Comparison of ENCODE assay signal across 16 cellular contexts in genomic region chr20:44693625-44694024, GRCh38. TPM values are rescaled to one million over a fixed set of nuclear protein-coding genes. Genes with fewer than 3 reads are reported as not detected.
DNase-seq lines count a peak whose midpoint lies in the region; ATAC-seq, FAIRE-seq and TF ChIP-seq lines count a peak whose summit lies in the region.
"Had no signal": no experiment of that assay in that cellular context is flagged by ENCODE, and none has a peak within 500 bp of the region (broad histone marks: within the 10 kb centered on the region; RNA-seq: fewer than 3 reads in every experiment).

No MANE protein-coding gene starts in this region.

- no peak overlapping the region for H3K14ac ChIP-seq in neuronal stem cell (ENCODE audit: low read length)

- TF ChIP-seq EP300 in K562 (IDR thresholded peaks at IDR 0.05; ENCODE audit: low read length) (no peak), tibial nerve (IDR thresholded peaks at IDR 0.05) (no peak)

- FAIRE-seq in K562 (lab: Jason Lieb, UNC), result no peak

- no peak overlapping the region for H4K91ac ChIP-seq in neuronal stem cell (ENCODE audit: low read depth, low read length, poor library complexity)

- peak overlapping the region; percentile 53 for H3K4me2 ChIP-seq in PC-3 (ENCODE audit: low read length)
- no peak overlapping the region for H3K4me2 ChIP-seq in K562 (ENCODE audit: insufficient read depth, low read length)
- H3K4me2 ChIP-seq in neuronal stem cell (ENCODE audit: insufficient read depth, low read length, poor library complexity, severe bottlenecking), result no peak overlapping the region
- H3K4me2 ChIP-seq: BLaER1 treated with 17β-estradiol and CSF1 and Interleukin-3, amounts not matched to agents 10 nM and 100 nM had no signal

- H3K27ac ChIP-seq in PC-3 (ENCODE audit: low read length), result peak overlapping the region; percentile 31; the same call in 1 of the 2 replicates
- H3K27ac ChIP-seq in K562 (ENCODE audit: extremely low read depth, low read depth, low read length), result no peak overlapping the region
- H3K27ac ChIP-seq in neuronal stem cell (replicated peaks; ENCODE audit: low read length), result no peak overlapping the region
- H3K27ac ChIP-seq in tibial nerve, result peak overlapping the region in 3 of 4 donors; percentile 57 to 84 (median 74)
- H3K27ac ChIP-seq: BLaER1 treated with 17β-estradiol and CSF1 and Interleukin-3, amounts not matched to agents 10 nM and 100 nM; neutrophil had no signal

- H2BK120ac ChIP-seq in neuronal stem cell (ENCODE audit: low read depth, low read length), result no peak overlapping the region

- TF ChIP-seq RAD21 in K562 (CRISPR knock-in tag; conservative IDR thresholded peaks at IDR 0.05 in 1 of 2, IDR thresholded peaks at IDR 0.05 in 1 of 2), result no peak

- H2AK5ac ChIP-seq in neuronal stem cell (ENCODE audit: low read depth, low read length), result no peak overlapping the region

- in situ Hi-C loops in K562 (cut with MboI), result no loop called here

- no peak overlapping the region for H3K18ac ChIP-seq in neuronal stem cell (ENCODE audit: low read length)

- H3K4me3 ChIP-seq in PC-3 (ENCODE audit: low read length) (no peak overlapping the region), K562 (no peak overlapping the region), neuronal stem cell (ENCODE audit: low read length in 2 of 2) (no peak overlapping the region), tibial nerve (no peak overlapping the region)
- H3K4me3 ChIP-seq: BLaER1 treated with 17β-estradiol and CSF1 and Interleukin-3, amounts not matched to agents 10 nM and 100 nM had no signal

- H2BK5ac ChIP-seq in neuronal stem cell (ENCODE audit: low read length), result no peak overlapping the region

- no peak for TF ChIP-seq POLR2A in K562 (conservative IDR thresholded peaks at IDR 0.05)
- no peak for TF ChIP-seq POLR2A in tibial nerve (IDR thresholded peaks at IDR 0.05)

- no peaks in the 10 kb centered on the region for H3K79me1 ChIP-seq in neuronal stem cell (ENCODE audit: low read depth, low read length)

- H2AFZ ChIP-seq in PC-3 (ENCODE audit: low read length) (no peak overlapping the region), K562 (ENCODE audit: low read depth, low read length) (0 out of 2 replicates have a peak overlapping the region, but pooled peaks have one; percentile 3), neuronal stem cell (ENCODE audit: low read length) (no peak overlapping the region)

- H3K23ac ChIP-seq in neuronal stem cell (ENCODE audit: low read depth, low read length, poor library complexity), result no peak overlapping the region

- H3K9ac ChIP-seq in PC-3 (ENCODE audit: low read length) (no peak overlapping the region), K562 (ENCODE audit: insufficient read depth in 1 of 2, low read depth in 2 of 2, low read length in 2 of 2) (no peak overlapping the region), neuronal stem cell (ENCODE audit: low read depth, low read length, poor library complexity) (no peak overlapping the region)
- H3K9ac ChIP-seq: BLaER1 treated with 17β-estradiol and CSF1 and Interleukin-3, amounts not matched to agents 10 nM and 100 nM had no signal

- H3K9me3 ChIP-seq in PC-3 (ENCODE audit: low read length) (no peaks in the 10 kb centered on the region), K562 (replicated peaks; ENCODE audit: control insufficient read depth, insufficient read depth, low read depth, low read length) (peaks cover 4% of the 10 kb centered on the region), neuronal stem cell (replicated peaks in 1 of 2; ENCODE audit: control insufficient read depth in 2 of 2, insufficient read depth in 1 of 2, low read depth in 1 of 2, low read length in 2 of 2) (peaks cover 2 to 3% of the 10 kb centered on the region in 2 donors), tibial nerve (no peaks in the 10 kb centered on the region)
- H3K9me3 ChIP-seq: BLaER1 treated with 17β-estradiol and CSF1 and Interleukin-3, amounts not matched to agents 10 nM and 100 nM; neutrophil had no signal

- H3K36me3 ChIP-seq in PC-3 (ENCODE audit: low read depth, low read length) (no peaks in the 10 kb centered on the region), K562 (ENCODE audit: control insufficient read depth, insufficient read depth, low read length) (no peaks in the 10 kb centered on the region), neuronal stem cell (replicated peaks in 1 of 2; ENCODE audit: control insufficient read depth in 2 of 2, insufficient read depth in 2 of 2, low read length in 2 of 2) (no peaks in the 10 kb centered on the region), tibial nerve (no peaks in the 10 kb centered on the region)
- H3K36me3 ChIP-seq: BLaER1 treated with 17β-estradiol and CSF1 and Interleukin-3, amounts not matched to agents 10 nM and 100 nM; neutrophil had no signal

- TF ChIP-seq CTCF in PC-3 (conservative IDR thresholded peaks at IDR 0.05; ENCODE audit: low read depth, low read length) (no peak), K562 (IDR thresholded peaks at IDR 0.05 in 2 of 3, conservative IDR thresholded peaks at IDR 0.05 in 1 of 3; ENCODE audit: insufficient read depth in 2 of 3, low read depth in 1 of 3, low read length in 3 of 3) (no peak), tibial nerve (IDR thresholded peaks at IDR 0.05) (no peak)

- DNase-seq in PC-3 (no peak), K562 (ENCODE audit: extremely low read depth in 1 of 4, low spot score in 3 of 4) (no peak), neuronal stem cell (ENCODE audit: low spot score) (no peak), tibial nerve (ENCODE audit: low spot score in 2 of 2) (no peak), OCI-M1 (lab: John Stamatoyannopoulos, UW) (no peak), C1 segment of cervical spinal cord (lab: John Stamatoyannopoulos, UW) (no peak)
- DNase-seq: activated CD4-positive, alpha-beta memory T cell treated with anti-CD3 and anti-CD28 coated beads for 36 hours; activated T-cell treated with anti-CD3 and anti-CD28 coated beads, Interleukin-2, amount 50 U/mL, for 72 hours; glutamatergic neuron; midbrain; NCI-H187 treated with DMSO at 0.1 percent for 48 hours; NCI-H510A had no signal

- no peak overlapping the region for H2BK12ac ChIP-seq in neuronal stem cell (ENCODE audit: low read length)

- POLR2A ChIA-PET in PC-3 (lab: Charles Lee; ENCODE audit: unreplicated experiment) (no interaction called here), K562 (lab: Yijun Ruan, JAX) (no interaction called here)

- CTCF ChIA-PET in PC-3 (lab: Charles Lee), result no interaction called here
- CTCF ChIA-PET in K562 (lab: Yijun Ruan, JAX; ENCODE audit: low intra/inter-chr PET ratio), result interaction anchor here (0.5 kb wide), 1 partner anchor 40 kb away, joined by 3 read pairs; no protein-coding TSS in a partner anchor

- H4K20me1 ChIP-seq in PC-3 (ENCODE audit: low read length) (no peaks in the 10 kb centered on the region), K562 (replicated peaks; ENCODE audit: control insufficient read depth, insufficient read depth, low read length) (no peaks in the 10 kb centered on the region)
- H4K20me1 ChIP-seq: BLaER1 treated with 17β-estradiol and CSF1 and Interleukin-3, amounts not matched to agents 10 nM and 100 nM had no signal

- no peaks in the 10 kb centered on the region for H3F3A ChIP-seq in PC-3 (ENCODE audit: low read length, unreplicated experiment)

- no peak overlapping the region for H2BK15ac ChIP-seq in neuronal stem cell (ENCODE audit: low read length)

- intact Hi-C loops in PC-3 (cut with micrococcal nuclease), result loop anchor here (1.0 kb wide), 1 partner anchor 37 kb away; no protein-coding TSS in a partner anchor
- intact Hi-C loops in K562 (cut with micrococcal nuclease), result no loop called here

- H3K4me1 ChIP-seq in PC-3 (ENCODE audit: insufficient read depth, low read length) (peaks cover 18% of the 10 kb centered on the region), K562 (replicated peaks in 1 of 2; ENCODE audit: control insufficient read depth in 2 of 2, insufficient read depth in 2 of 2, low read length in 2 of 2) (no peaks in the 10 kb centered on the region), neuronal stem cell (ENCODE audit: control insufficient read depth in 2 of 2, insufficient read depth in 1 of 2, low read depth in 1 of 2, low read length in 2 of 2) (peaks cover 6 to 10% of the 10 kb centered on the region in 2 donors), tibial nerve (peaks cover 0 to 68% (median 25%) of the 10 kb centered on the region in 4 donors)

- no peaks in the 10 kb centered on the region for H3K9me1 ChIP-seq in K562 (ENCODE audit: control insufficient read depth, insufficient read depth, low read length)

- no peak for ATAC-seq in PC-3
- ATAC-seq in K562, result no peak
- no peak for ATAC-seq in GM18520 (IDR thresholded peaks at IDR 0.05; ENCODE audit: unreplicated experiment)
- ATAC-seq: activated T-cell treated with anti-CD3 and anti-CD28 coated beads, Interleukin-2, amount 50 U/mL, for 72 hours had no signal

- no peak overlapping the region for H4K8ac ChIP-seq in neuronal stem cell (ENCODE audit: low read depth, low read length)

- peak overlapping the region; percentile 41 for H3K4ac ChIP-seq in neuronal stem cell (ENCODE audit: low read length)

- H3K79me2 ChIP-seq in PC-3 (ENCODE audit: low read length) (no peaks in the 10 kb centered on the region), K562 (ENCODE audit: control insufficient read depth, insufficient read depth, low read length) (no peaks in the 10 kb centered on the region)

- H3K27me3 ChIP-seq in PC-3 (ENCODE audit: low read length) (no peaks in the 10 kb centered on the region), K562 (ENCODE audit: control insufficient read depth in 2 of 2, insufficient read depth in 2 of 2, low read length in 2 of 2) (peaks cover 7 to 26% of the 10 kb centered on the region in 2 experiments; a peak in 2 of 5 replicates), neuronal stem cell (ENCODE audit: control insufficient read depth in 3 of 3, insufficient read depth in 3 of 3, low read depth in 1 of 3, low read length in 3 of 3) (no peaks in the 10 kb centered on the region), tibial nerve (no peaks in the 10 kb centered on the region)
- H3K27me3 ChIP-seq: BLaER1 treated with 17β-estradiol and CSF1 and Interleukin-3, amounts not matched to agents 10 nM and 100 nM; neutrophil had no signal

- BruUV-seq in PC-3 (replicated peaks; lab: Mats Ljungman, UMichigan), result TSS peak; percentile 46
- no TSS peak for BruUV-seq in K562 (replicated peaks; lab: Mats Ljungman, UMichigan)

- H3K9me2 ChIP-seq in PC-3 (replicated peaks; ENCODE audit: low read length), result no peaks in the 10 kb centered on the region

RNA-seq across cellular contexts. Expression of gene CCN5, which starts 21.5 kb away (rescaled TPM):
- total RNA-seq in PC-3 (2014; rRNA removed), result 0.26 TPM in 1 of 2 replicates, not detected in the other
- not detected in 2 replicates for total RNA-seq in K562 (2011; cell fraction: chromatin; rRNA removed; ENCODE audit: low replicate concordance)
- total RNA-seq in K562 (2011; cell fraction: nucleolus; rRNA removed), result not detected in 2 replicates
- total RNA-seq in K562 (2011; cell fraction: nucleoplasm; rRNA removed), result not detected in 2 replicates
- not detected in 2 replicates for total RNA-seq in K562 (2014; rRNA removed)
- total RNA-seq in K562 (2014; rRNA removed; fragmentation: Illumina TruSeq; extraction: Trizol), result not detected in 2 replicates
- total RNA-seq in K562 (2015; rRNA removed; fragmentation: Illumina TruSeq; extraction: Trizol), result not detected in 2 replicates
- not detected in 2 replicates for total RNA-seq in K562 (2021)
- not detected in 2 replicates for polyA plus RNA-seq in K562 (2011; rRNA removed)
- not detected in 2 replicates for polyA plus RNA-seq in K562 (2011; cell fraction: cytosol; rRNA removed)
- polyA plus RNA-seq in K562 (2011; cell fraction: nucleus; rRNA removed), result not detected in 2 replicates
- 0.07 TPM in 1 of 2 replicates, not detected in the other for polyA plus RNA-seq in K562 (2012)
- polyA plus RNA-seq in K562 (2014; fragmentation: Illumina TruSeq; extraction: Trizol), result not detected in 2 replicates
- not detected for polyA plus RNA-seq in K562 (2014; fragmentation: Nextera tagmentation; extraction: Ambion mirVana)
- not detected in 2 replicates for polyA plus RNA-seq in K562 (2014; rRNA removed)
- not detected in 2 replicates for polyA minus RNA-seq in K562 (2011; rRNA and poly(A)+ RNA removed)
- 2.9 and 3.7 TPM in 2 replicates for polyA minus RNA-seq in K562 (2011; cell fraction: cytosol; rRNA and poly(A)+ RNA removed)
- 0.56 and 0.81 TPM in 2 replicates for polyA minus RNA-seq in K562 (2011; cell fraction: nucleus; rRNA and poly(A)+ RNA removed)
- polyA plus RNA-seq in neuronal stem cell (2013, experiment 1 of 2), result not detected
- polyA plus RNA-seq in neuronal stem cell (2013, experiment 2 of 2), result not detected
- 1,000 to 10,000 TPM in 1 of 4 donors, 100 to 1,000 TPM in 2, 10 to 100 TPM in 1; 84.0 to 1,826 (median 378) TPM for total RNA-seq in tibial nerve
- total RNA-seq: activated CD4-positive, alpha-beta memory T cell treated with anti-CD3 and anti-CD28 coated beads for 36 hours; activated T-cell treated with anti-CD3 and anti-CD28 coated beads, Interleukin-2, amount 50 U/mL, for 72 hours; HT1080 had no signal

RNA-seq across cellular contexts. Expression of gene ADA, which starts 42.1 kb away (rescaled TPM):
- total RNA-seq in PC-3 (2014; rRNA removed) (12.4 and 13.0 TPM in 2 replicates), K562 (2014; rRNA removed) (4.0 and 8.2 TPM in 2 replicates), K562 (2014; rRNA removed; fragmentation: Illumina TruSeq; extraction: Trizol) (3.4 and 4.4 TPM in 2 replicates), K562 (2015; rRNA removed; fragmentation: Illumina TruSeq; extraction: Trizol) (4.6 and 5.3 TPM in 2 replicates), K562 (2021) (7.0 and 7.3 TPM in 2 replicates), tibial nerve (10 to 100 TPM; 11.1 to 14.9 (median 12.4) TPM)
- 5.1 and 18.6 TPM in 2 replicates for total RNA-seq in K562 (2011; cell fraction: chromatin; rRNA removed; ENCODE audit: low replicate concordance)
- total RNA-seq in K562 (2011; cell fraction: nucleolus; rRNA removed), result 7.1 and 11.2 TPM in 2 replicates
- 5.2 and 11.3 TPM in 2 replicates for total RNA-seq in K562 (2011; cell fraction: nucleoplasm; rRNA removed)
- polyA plus RNA-seq in K562 (2011; rRNA removed) (26.1 and 26.8 TPM in 2 replicates), K562 (2014; fragmentation: Illumina TruSeq; extraction: Trizol) (6.8 and 7.2 TPM in 2 replicates), K562 (2014; fragmentation: Nextera tagmentation; extraction: Ambion mirVana) (1 to 10 TPM; 2.4 to 3.6 TPM), K562 (2014; rRNA removed) (8.9 and 10.9 TPM in 2 replicates)
- 30.9 and 33.5 TPM in 2 replicates for polyA plus RNA-seq in K562 (2011; cell fraction: cytosol; rRNA removed)
- 42.7 and 47.8 TPM in 2 replicates for polyA plus RNA-seq in K562 (2011; cell fraction: nucleus; rRNA removed)
- 5.7 and 7.4 TPM in 2 replicates for polyA plus RNA-seq in K562 (2012)
- polyA minus RNA-seq in K562 (2011; rRNA and poly(A)+ RNA removed), result 11.8 and 15.5 TPM in 2 replicates
- polyA minus RNA-seq in K562 (2011; cell fraction: cytosol; rRNA and poly(A)+ RNA removed), result 8.0 and 11.6 TPM in 2 replicates
- 6.2 and 6.8 TPM in 2 replicates for polyA minus RNA-seq in K562 (2011; cell fraction: nucleus; rRNA and poly(A)+ RNA removed)
- polyA plus RNA-seq in neuronal stem cell (2013, experiment 1 of 2), result 25.3 TPM
- 24.1 TPM for polyA plus RNA-seq in neuronal stem cell (2013, experiment 2 of 2)

RNA-seq across cellular contexts. Expression of gene KCNK15, which starts 52.0 kb away (rescaled TPM):
- total RNA-seq in PC-3 (2014; rRNA removed) (2.8 and 3.0 TPM in 2 replicates), K562 (2014; rRNA removed) (0.16 and 0.23 TPM in 2 replicates), K562 (2014; rRNA removed; fragmentation: Illumina TruSeq; extraction: Trizol) (0.10 TPM in 1 of 2 replicates, not detected in the other), K562 (2015; rRNA removed; fragmentation: Illumina TruSeq; extraction: Trizol) (not detected in 2 replicates), K562 (2021) (0.11 and 0.38 TPM in 2 replicates), tibial nerve (1 to 10 TPM in 3 of 4 donors, under 1 TPM in 1; 0.87 to 6.0 (median 1.5) TPM)
- total RNA-seq in K562 (2011; cell fraction: chromatin; rRNA removed; ENCODE audit: low replicate concordance), result 0.42 TPM in 1 of 2 replicates, not detected in the other
- total RNA-seq in K562 (2011; cell fraction: nucleolus; rRNA removed), result 0.79 and 1.0 TPM in 2 replicates
- total RNA-seq in K562 (2011; cell fraction: nucleoplasm; rRNA removed), result 0.66 TPM in 1 of 2 replicates, not detected in the other
- polyA plus RNA-seq in K562 (2011; rRNA removed) (0.03 TPM in 1 of 2 replicates, not detected in the other), K562 (2014; fragmentation: Illumina TruSeq; extraction: Trizol) (0.07 TPM in 1 of 2 replicates, not detected in the other), K562 (2014; fragmentation: Nextera tagmentation; extraction: Ambion mirVana) (not detected), K562 (2014; rRNA removed) (0.30 TPM in 1 of 2 replicates, not detected in the other)
- 0.01 and 0.10 TPM in 2 replicates for polyA plus RNA-seq in K562 (2011; cell fraction: cytosol; rRNA removed)
- not detected in 2 replicates for polyA plus RNA-seq in K562 (2011; cell fraction: nucleus; rRNA removed)
- polyA plus RNA-seq in K562 (2012), result 0.21 and 0.79 TPM in 2 replicates
- polyA minus RNA-seq in K562 (2011; rRNA and poly(A)+ RNA removed), result 0.07 TPM in 1 of 2 replicates, not detected in the other
- polyA minus RNA-seq in K562 (2011; cell fraction: cytosol; rRNA and poly(A)+ RNA removed), result 0.64 TPM in 1 of 2 replicates, not detected in the other
- polyA minus RNA-seq in K562 (2011; cell fraction: nucleus; rRNA and poly(A)+ RNA removed), result 0.33 and 0.67 TPM in 2 replicates
- polyA plus RNA-seq in neuronal stem cell (2013, experiment 1 of 2), result 0.08 TPM
- 0.04 TPM for polyA plus RNA-seq in neuronal stem cell (2013, experiment 2 of 2)
- total RNA-seq: HT1080 had no signal

Comparison
In these comparisons a context has a peak if more than half of its experiments do, and no peak if none do; other contexts are left out.
1. H3K27ac ChIP-seq: peak in PC-3 (single experiment) and tibial nerve (3 of 4); none in K562 (single experiment) and neuronal stem cell (single experiment).
2. RNA of gene CCN5, which starts 21.5 kb away (total RNA-seq): 84.0 to 1,826 TPM in tibial nerve; 0.26 TPM in PC-3 and not detected in K562; every median in the first group is over 10 times any median in the second.